ENCODE assay signal across 17 cellular contexts in genomic region chr9:77975023-77975422, GRCh38.
"Had no signal": no experiment of that assay in that cellular context is flagged by ENCODE, and none has a peak within 500 bp of the region (broad histone marks: within the 10 kb centered on the region; RNA-seq: fewer than 3 reads in every experiment).

No MANE protein-coding gene starts in this region.

- H3K27me3 ChIP-seq: thyroid gland had no signal

- H3K27ac ChIP-seq: thyroid gland, VCaP had no signal

- FAIRE-seq: keratinocyte had no signal

- H3K4me3 ChIP-seq: mucosa of descending colon, thyroid gland had no signal

- H3K36me3 ChIP-seq: thyroid gland had no signal

- H3K9me3 ChIP-seq: mucosa of descending colon, thyroid gland had no signal

- ATAC-seq: activated CD4-positive, CD25-positive, alpha-beta regulatory T cell treated with anti-CD3 and anti-CD28 coated beads, Interleukin-2, amount 50 U/mL, for 24 hours; activated CD8-positive, alpha-beta T cell treated with anti-CD3 and anti-CD28 coated beads, Interleukin-2, amount 10 ng/mL, durations not matched to agents 7 days and 5 days; left colon; mucosa of descending colon; stimulated activated naive CD8-positive, alpha-beta T cell treated with anti-CD3 and anti-CD28 coated beads, Interleukin-15, Interleukin-2, amounts not matched to agents 100 U/mL and 50 U/mL, for 24 hours; T-cell had no signal

- DNase-seq: activated CD4-positive, alpha-beta T cell treated with anti-CD3 and anti-CD28 coated beads, Interleukin-2, amount 10 ng/mL, durations not matched to agents 7 days and 5 days; activated CD8-positive, alpha-beta T cell treated with anti-CD3 and anti-CD28 coated beads, Interleukin-2, amount 10 ng/mL, durations not matched to agents 7 days and 5 days; amniotic stem cell; effector CD8-positive, alpha-beta T cell; left colon; mesenchymal stem cell; mucosa of descending colon; nephron progenitor cell; occipital lobe; posterior cingulate gyrus; stimulated activated CD4-positive, alpha-beta T cell treated with anti-CD3 and anti-CD28 coated beads, Interleukin-4, amount 100 ng/mL, for 4 hours; stimulated activated naive CD8-positive, alpha-beta T cell treated with anti-CD3 and anti-CD28 coated beads, Interleukin-15, Interleukin-2, amounts not matched to agents 100 U/mL and 50 U/mL, for 24 hours; T-cell; thyroid gland had no signal
